ENCODE assay signal across 17 cellular contexts in the genomic region with DNA sequence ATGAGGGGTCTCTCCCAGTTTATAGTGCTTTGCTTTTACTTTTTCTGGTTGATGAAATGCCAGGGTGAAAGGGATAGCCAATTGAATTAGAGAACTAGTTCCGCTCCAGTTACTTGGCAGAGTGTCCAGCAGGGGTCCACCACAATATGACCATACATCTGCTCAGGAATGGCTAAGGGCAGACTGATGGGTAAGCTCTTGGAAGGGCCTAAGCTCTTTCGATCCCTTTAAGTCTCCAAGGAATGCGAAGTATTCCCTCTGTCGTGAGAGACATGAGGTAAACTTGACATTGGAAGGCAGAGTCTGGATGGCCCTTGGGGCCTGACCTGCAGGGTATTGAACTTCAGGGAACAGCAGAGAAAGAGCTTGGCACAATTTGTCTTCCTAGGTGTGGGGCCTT.
DNase-seq lines count a peak whose midpoint lies in the region; ATAC-seq, FAIRE-seq and TF ChIP-seq lines count a peak whose summit lies in the region.
"Had no signal": no experiment of that assay in that cellular context is flagged by ENCODE, and none has a peak within 500 bp of the region (broad histone marks: within the 10 kb centered on the region; RNA-seq: fewer than 3 reads in every experiment).

No MANE protein-coding gene starts in this region.

- H3K27me3 Mint-ChIP-seq in WTC11 (ENCODE audit: low read depth) (peaks cover 2% of the 10 kb centered on the region; the same call in 1 of the 2 replicates), endodermal cell (ENCODE audit: insufficient read depth) (no peaks in the 10 kb centered on the region), neural progenitor cell (ENCODE audit: insufficient read depth, low read depth) (peaks cover 3% of the 10 kb centered on the region)
- H3K27me3 Mint-ChIP-seq in activated naive CD4-positive, alpha-beta T cell treated with anti-CD3 and anti-CD28 coated beads for 36 hours (ENCODE audit: low read depth) = no peaks in the 10 kb centered on the region
- H3K27me3 Mint-ChIP-seq: B cell had no signal

- H3K9me3 Mint-ChIP-seq in WTC11 = peaks cover 51% of the 10 kb centered on the region
- peaks cover 43% of the 10 kb centered on the region for H3K9me3 Mint-ChIP-seq in endodermal cell
- peaks cover 29% of the 10 kb centered on the region for H3K9me3 Mint-ChIP-seq in neural progenitor cell
- H3K9me3 Mint-ChIP-seq in activated naive CD4-positive, alpha-beta T cell treated with anti-CD3 and anti-CD28 coated beads for 36 hours = peaks cover 19% of the 10 kb centered on the region

- H3K4me1 ChIP-seq in endodermal cell (ENCODE audit: control insufficient read depth, insufficient read depth, low read length) (no peaks in the 10 kb centered on the region), neural progenitor cell (peaks cover 5% of the 10 kb centered on the region), pancreas (no peaks in the 10 kb centered on the region)
- H3K4me1 ChIP-seq: BLaER1 treated with 17β-estradiol and CSF1 and Interleukin-3, amounts not matched to agents 10 nM and 100 nM had no signal

- no peaks in the 10 kb centered on the region for H3K79me2 ChIP-seq in neural progenitor cell (ENCODE audit: low read depth)

- peaks cover 64% of the 10 kb centered on the region for H3K9me3 ChIP-seq in endodermal cell (ENCODE audit: control insufficient read depth, low read length)
- H3K9me3 ChIP-seq in neural progenitor cell (ENCODE audit: low read depth) = no peaks in the 10 kb centered on the region
- H3K9me3 ChIP-seq in pancreas = no peaks in the 10 kb centered on the region

- H3K4me1 Mint-ChIP-seq in WTC11 (peaks cover 7% of the 10 kb centered on the region), endodermal cell (no peaks in the 10 kb centered on the region), neural progenitor cell (peaks cover 7% of the 10 kb centered on the region)
- no peaks in the 10 kb centered on the region for H3K4me1 Mint-ChIP-seq in activated naive CD4-positive, alpha-beta T cell treated with anti-CD3 and anti-CD28 coated beads for 36 hours (ENCODE audit: low read depth)
- H3K4me1 Mint-ChIP-seq: B cell had no signal

- ATAC-seq in WTC11 (peak; percentile 66), pancreas (no peak)
- ATAC-seq: CD8-positive, alpha-beta T cell had no signal

- H3K27me3 ChIP-seq in endodermal cell (ENCODE audit: control insufficient read depth, insufficient read depth, low read length, poor library complexity, severe bottlenecking) = no peaks in the 10 kb centered on the region
- no peaks in the 10 kb centered on the region for H3K27me3 ChIP-seq in neural progenitor cell
- H3K27me3 ChIP-seq in pancreas = no peaks in the 10 kb centered on the region
- H3K27me3 ChIP-seq: BLaER1 treated with 17β-estradiol and CSF1 and Interleukin-3, amounts not matched to agents 10 nM and 100 nM had no signal

- intact Hi-C loops in activated naive CD4-positive, alpha-beta T cell treated with anti-CD3 and anti-CD28 coated beads for 36 hours (cut with micrococcal nuclease) = no loop called here
- intact Hi-C loops in pancreas (cut with DNase I) = no loop called here

- no peaks in the 10 kb centered on the region for H3F3A ChIP-seq in neural progenitor cell (ENCODE audit: low read depth)

- H2AFZ ChIP-seq in neural progenitor cell (replicated peaks) = no peak overlapping the region

- H3K36me3 Mint-ChIP-seq in WTC11 (peaks cover 55% of the 10 kb centered on the region), endodermal cell (ENCODE audit: low read depth) (peaks cover 28% of the 10 kb centered on the region), neural progenitor cell (no peaks in the 10 kb centered on the region)
- H3K36me3 Mint-ChIP-seq in activated naive CD4-positive, alpha-beta T cell treated with anti-CD3 and anti-CD28 coated beads for 36 hours (ENCODE audit: low read depth) = no peaks in the 10 kb centered on the region
- H3K36me3 Mint-ChIP-seq: CD8-positive, alpha-beta T cell had no signal

- H3K9ac ChIP-seq in endodermal cell (ENCODE audit: extremely low read depth, low read length, poor library complexity, severe bottlenecking) (no peak overlapping the region), neural progenitor cell (no peak overlapping the region)
- H3K9ac ChIP-seq: BLaER1 treated with 17β-estradiol and CSF1 and Interleukin-3, amounts not matched to agents 10 nM and 100 nM had no signal

- H3K27ac ChIP-seq in endodermal cell (ENCODE audit: low read depth, low read length) = no peak overlapping the region
- no peak overlapping the region for H3K27ac ChIP-seq in neural progenitor cell
- H3K27ac ChIP-seq in pancreas = no peak overlapping the region
- H3K27ac ChIP-seq: BLaER1 treated with 17β-estradiol and CSF1 and Interleukin-3, amounts not matched to agents 10 nM and 100 nM had no signal

- H3K4me3 ChIP-seq in endodermal cell (ENCODE audit: low read length) (no peak overlapping the region), neural progenitor cell (no peak overlapping the region), pancreas (no peak overlapping the region)
- H3K4me3 ChIP-seq: BLaER1 treated with 17β-estradiol and CSF1 and Interleukin-3, amounts not matched to agents 10 nM and 100 nM had no signal

- TF ChIP-seq CTCF in WTC11 (IDR thresholded peaks at IDR 0.05) (no peak), endodermal cell (conservative IDR thresholded peaks at IDR 0.05) (peak; percentile 32), neural progenitor cell (IDR thresholded peaks at IDR 0.05) (peak; percentile 13), pancreas (IDR thresholded peaks at IDR 0.05) (no peak)

- H4K20me1 ChIP-seq in neural progenitor cell (ENCODE audit: low read depth) = no peaks in the 10 kb centered on the region
- H4K20me1 ChIP-seq: BLaER1 treated with 17β-estradiol and CSF1 and Interleukin-3, amounts not matched to agents 10 nM and 100 nM had no signal

- WGBS in endodermal cell (ENCODE audit: insufficient coverage in 1 of 2, insufficient read length in 1 of 2), 2 experiments = 86 to 87% methylated on average over 3 to 4 of the region's 4 CpGs
- 70 to 80% methylated on average over 4 of the region's 4 CpGs for WGBS in pancreas, 2 donors

- no peak for FAIRE-seq in pancreas (lab: Jason Lieb, UNC)

- H3K4me3 Mint-ChIP-seq in WTC11 (no peak overlapping the region), endodermal cell (no peak overlapping the region), neural progenitor cell (no peak overlapping the region)
- no peak overlapping the region for H3K4me3 Mint-ChIP-seq in activated naive CD4-positive, alpha-beta T cell treated with anti-CD3 and anti-CD28 coated beads for 36 hours
- H3K4me3 Mint-ChIP-seq: B cell; CD8-positive, alpha-beta T cell; H9 had no signal

- DNase-seq in ACHN (peak; percentile 0), WTC11 (ENCODE audit: low spot score) (no peak), endodermal cell (peak; percentile 60), neural progenitor cell (ENCODE audit: low spot score) (peak; percentile 28), pancreas (no peak), pons (ENCODE audit: low spot score) (no peak)
- DNase-seq in activated naive CD4-positive, alpha-beta T cell treated with anti-CD3 and anti-CD28 coated beads for 36 hours = no peak
- no peak for DNase-seq in stimulated activated CD4-positive, alpha-beta T cell treated with anti-CD3 and anti-CD28 coated beads, Interleukin-12 subunit alpha, Interleukin-12 subunit beta, amount 100 ng/mL, for 4 hours
- DNase-seq: 8988T; Calu3; CD8-positive, alpha-beta T cell; DMS79 treated with DMSO at 0.1 percent for 48 hours; GF-D8; GOT3; H9 had no signal

- POLR2A ChIA-PET in WTC11 (lab: Charles Lee) = no interaction called here

- in situ Hi-C loops in ACHN (cut with HindIII; ENCODE audit: low pct_ligation_motif_present, low pct_unique_long_range_greater_than_20kb, low sequenced_read_pairs) = no loop called here

- H3K27ac Mint-ChIP-seq in WTC11 = no peak overlapping the region
- no peak overlapping the region for H3K27ac Mint-ChIP-seq in endodermal cell
- peak overlapping the region; percentile 72 for H3K27ac Mint-ChIP-seq in neural progenitor cell
- H3K27ac Mint-ChIP-seq in activated naive CD4-positive, alpha-beta T cell treated with anti-CD3 and anti-CD28 coated beads for 36 hours = no peak overlapping the region
- H3K27ac Mint-ChIP-seq: B cell; CD8-positive, alpha-beta T cell; H9 had no signal

- CTCF ChIA-PET in WTC11 (lab: Charles Lee) = no interaction called here
- CTCF ChIA-PET in activated naive CD4-positive, alpha-beta T cell treated with anti-CD3 and anti-CD28 coated beads for 36 hours (lab: Charles Lee) = no interaction called here

- H3K4me2 ChIP-seq in neural progenitor cell = no peak overlapping the region
- H3K4me2 ChIP-seq: BLaER1 treated with 17β-estradiol and CSF1 and Interleukin-3, amounts not matched to agents 10 nM and 100 nM had no signal

- H3K36me3 ChIP-seq in endodermal cell (ENCODE audit: control insufficient read depth, insufficient read depth, low read length) (no peaks in the 10 kb centered on the region), neural progenitor cell (no peaks in the 10 kb centered on the region), pancreas (no peaks in the 10 kb centered on the region)
- H3K36me3 ChIP-seq: BLaER1 treated with 17β-estradiol and CSF1 and Interleukin-3, amounts not matched to agents 10 nM and 100 nM had no signal

TF ChIP-seq in WTC11, 78 proteins besides CTCF, POLR2A, EP300 and RAD21 (continues in another document):
- TF ChIP-seq, protein P1, sequence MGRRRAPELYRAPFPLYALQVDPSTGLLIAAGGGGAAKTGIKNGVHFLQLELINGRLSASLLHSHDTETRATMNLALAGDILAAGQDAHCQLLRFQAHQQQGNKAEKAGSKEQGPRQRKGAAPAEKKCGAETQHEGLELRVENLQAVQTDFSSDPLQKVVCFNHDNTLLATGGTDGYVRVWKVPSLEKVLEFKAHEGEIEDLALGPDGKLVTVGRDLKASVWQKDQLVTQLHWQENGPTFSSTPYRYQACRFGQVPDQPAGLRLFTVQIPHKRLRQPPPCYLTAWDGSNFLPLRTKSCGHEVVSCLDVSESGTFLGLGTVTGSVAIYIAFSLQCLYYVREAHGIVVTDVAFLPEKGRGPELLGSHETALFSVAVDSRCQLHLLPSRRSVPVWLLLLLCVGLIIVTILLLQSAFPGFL (CRISPR knock-in tag; IDR thresholded peaks at IDR 0.05; ENCODE audit: borderline replicate concordance) = no peak
- TF ChIP-seq, protein P2, sequence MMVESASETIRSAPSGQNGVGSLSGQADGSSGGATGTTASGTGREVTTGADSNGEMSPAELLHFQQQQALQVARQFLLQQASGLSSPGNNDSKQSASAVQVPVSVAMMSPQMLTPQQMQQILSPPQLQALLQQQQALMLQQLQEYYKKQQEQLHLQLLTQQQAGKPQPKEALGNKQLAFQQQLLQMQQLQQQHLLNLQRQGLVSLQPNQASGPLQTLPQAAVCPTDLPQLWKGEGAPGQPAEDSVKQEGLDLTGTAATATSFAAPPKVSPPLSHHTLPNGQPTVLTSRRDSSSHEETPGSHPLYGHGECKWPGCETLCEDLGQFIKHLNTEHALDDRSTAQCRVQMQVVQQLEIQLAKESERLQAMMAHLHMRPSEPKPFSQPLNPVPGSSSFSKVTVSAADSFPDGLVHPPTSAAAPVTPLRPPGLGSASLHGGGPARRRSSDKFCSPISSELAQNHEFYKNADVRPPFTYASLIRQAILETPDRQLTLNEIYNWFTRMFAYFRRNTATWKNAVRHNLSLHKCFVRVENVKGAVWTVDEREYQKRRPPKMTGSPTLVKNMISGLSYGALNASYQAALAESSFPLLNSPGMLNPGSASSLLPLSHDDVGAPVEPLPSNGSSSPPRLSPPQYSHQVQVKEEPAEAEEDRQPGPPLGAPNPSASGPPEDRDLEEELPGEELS (CRISPR knock-in tag; IDR thresholded peaks at IDR 0.05) = no peak

Comparison
In these comparisons a context has a peak if more than half of its experiments do, and no peak if none do; other contexts are left out.
1. DNase-seq: peak in ACHN (single experiment), endodermal cell (single experiment) and neural progenitor cell (single experiment); none in WTC11 (single experiment), activated naive CD4-positive, alpha-beta T cell treated with anti-CD3 and anti-CD28 coated beads for 36 hours (single experiment), pancreas (0 of 6), stimulated activated CD4-positive, alpha-beta T cell treated with anti-CD3 and anti-CD28 coated beads, Interleukin-12 subunit alpha, Interleukin-12 subunit beta, amount 100 ng/mL, for 4 hours (single experiment) and pons (single experiment).
2. CTCF ChIP-seq: peak in endodermal cell (single experiment) and neural progenitor cell (single experiment); none in WTC11 (single experiment) and pancreas (0 of 4).